Comparison of ENCODE assay signal across 8 cellular contexts in genomic region chr15:76866716-76867321, GRCh38. TPM values are rescaled to one million over a fixed set of nuclear protein-coding genes. Genes with fewer than 3 reads are reported as not detected.
A peak's percentile ranks its signal among the peaks of the same experiment; 100 is the strongest.
DNase-seq lines count a peak whose midpoint lies in the region; ATAC-seq, FAIRE-seq and TF ChIP-seq lines count a peak whose summit lies in the region.

No MANE protein-coding gene starts in this region.

- H3K79me1 ChIP-seq in mesenchymal stem cell (replicated peaks; ENCODE audit: low read length, poor library complexity, severe bottlenecking) = peaks cover 8% of the 10 kb centered on the region

- H3K14ac ChIP-seq in mesenchymal stem cell (ENCODE audit: low read length in 2 of 2) = no peak overlapping the region

- H3K18ac ChIP-seq in mesenchymal stem cell (ENCODE audit: low read depth in 1 of 2, low read length in 2 of 2) = no peak overlapping the region

- H3K4me3 ChIP-seq in bronchial epithelial cell (ENCODE audit: low read depth, low read length) = no peak overlapping the region
- H3K4me3 ChIP-seq in mesenchymal stem cell (ENCODE audit: insufficient read depth in 1 of 2, low read depth in 1 of 2, low read length in 2 of 2) = no peak overlapping the region

- H3K27ac ChIP-seq in mesenchymal stem cell (ENCODE audit: low read length, poor library complexity, severe bottlenecking) = no peak overlapping the region

- H3K4ac ChIP-seq in mesenchymal stem cell (ENCODE audit: low read depth in 1 of 2, low read length in 2 of 2) = no peak overlapping the region

- DNase-seq in NCI-H446 (lab: John Stamatoyannopoulos, UW) = peak; percentile 4 to 8
- DNase-seq in NCI-H446 treated with DMSO at 0.1 percent for 48 hours (lab: John Stamatoyannopoulos, UW) = no peak
- peak; percentile 29 for DNase-seq in MV-4-11 (lab: John Stamatoyannopoulos, UW)
- DNase-seq in bronchial epithelial cell (ENCODE audit: low read depth) = peak; percentile 31
- peak; percentile 56 for DNase-seq in mesenchymal stem cell
- no peak for DNase-seq in amniotic stem cell (lab: John Stamatoyannopoulos, UW)
- no peak for DNase-seq in D341Med (ENCODE audit: low spot score)

- no peak for FAIRE-seq in bronchial epithelial cell (lab: Jason Lieb, UNC)

- H2BK120ac ChIP-seq in mesenchymal stem cell (ENCODE audit: low read depth, low read length) = no peak overlapping the region

- H3K4me1 ChIP-seq in mesenchymal stem cell (ENCODE audit: control insufficient read depth, insufficient read depth, low read depth, low read length) = no peaks in the 10 kb centered on the region

- no peak overlapping the region for H4K8ac ChIP-seq in mesenchymal stem cell (ENCODE audit: low read length)

- no peaks in the 10 kb centered on the region for H3K9me3 ChIP-seq in mesenchymal stem cell (ENCODE audit: control insufficient read depth, low read length)

- no peak overlapping the region for H2BK12ac ChIP-seq in mesenchymal stem cell (ENCODE audit: low read length in 2 of 2)

- no peak overlapping the region for H3K23ac ChIP-seq in mesenchymal stem cell (ENCODE audit: low read length in 2 of 2)

- H3K9ac ChIP-seq in mesenchymal stem cell (ENCODE audit: low read length) = no peak overlapping the region

- no peak overlapping the region for H3K4me2 ChIP-seq in mesenchymal stem cell (ENCODE audit: low read length, poor library complexity, severe bottlenecking)

- no peak overlapping the region for H2BK5ac ChIP-seq in mesenchymal stem cell (ENCODE audit: low read depth, low read length, poor library complexity, severe bottlenecking)

- ATAC-seq in GM18505 (IDR thresholded peaks at IDR 0.05; ENCODE audit: unreplicated experiment) = no peak

- TF ChIP-seq POLR2A in GM18505 (IDR thresholded peaks at IDR 0.05; ENCODE audit: borderline replicate concordance, extremely low read depth, insufficient read depth, insufficient read length) = no peak

- H3K27me3 ChIP-seq in bronchial epithelial cell (ENCODE audit: control insufficient read depth, insufficient read depth, low read length) (no peaks in the 10 kb centered on the region), mesenchymal stem cell (ENCODE audit: control insufficient read depth in 1 of 2, insufficient read depth in 1 of 2, low read length in 2 of 2) (no peaks in the 10 kb centered on the region)

- no peaks in the 10 kb centered on the region for H3K36me3 ChIP-seq in bronchial epithelial cell (ENCODE audit: control insufficient read depth, insufficient read depth, low read length)
- H3K36me3 ChIP-seq in mesenchymal stem cell (ENCODE audit: control insufficient read depth in 1 of 2, insufficient read depth in 2 of 2, low read depth in 1 of 2, low read length in 2 of 2) = no peaks in the 10 kb centered on the region

- peak; percentile 24 for TF ChIP-seq CTCF in bronchial epithelial cell (IDR thresholded peaks at IDR 0.05; ENCODE audit: insufficient read depth, low read length, severe bottlenecking)

- H2BK15ac ChIP-seq in mesenchymal stem cell (ENCODE audit: low read depth, poor library complexity, severe bottlenecking) = no peak overlapping the region

- H2AK5ac ChIP-seq in mesenchymal stem cell (ENCODE audit: low read length, severe bottlenecking) = no peak overlapping the region

- no peak overlapping the region for H2AFZ ChIP-seq in mesenchymal stem cell (ENCODE audit: low read depth, low read length)

- no peak overlapping the region for H4K91ac ChIP-seq in mesenchymal stem cell (ENCODE audit: low read length)

RNA-seq across cellular contexts. Expression of gene SCAPER, which starts 38.3 kb away (rescaled TPM):
- 6.3 and 7.7 TPM in 2 replicates for total RNA-seq in bronchial epithelial cell
- polyA plus RNA-seq in mesenchymal stem cell (2013, experiment 1 of 2) = 4.2 TPM
- 4.4 TPM for polyA plus RNA-seq in mesenchymal stem cell (2013, experiment 2 of 2)

Comparison
In these comparisons a context has a peak if more than half of its experiments do, and no peak if none do; other contexts are left out.
1. DNase-seq: peak in NCI-H446 (2 of 2), MV-4-11 (single experiment), bronchial epithelial cell (single experiment) and mesenchymal stem cell (single experiment); none in NCI-H446 treated with DMSO at 0.1 percent for 48 hours (single experiment), amniotic stem cell (single experiment) and D341Med (single experiment).